29 cellular contexts compared by ENCODE assay signal in genomic region chr20:19615629-19616028, GRCh38.
"Had no signal": no experiment of that assay in that cellular context is flagged by ENCODE, and none has a peak within 500 bp of the region (broad histone marks: within the 10 kb centered on the region; RNA-seq: fewer than 3 reads in every experiment).

No MANE protein-coding gene starts in this region.

- H3K9me3 Mint-ChIP-seq: stimulated activated effector memory CD8-positive, alpha-beta T cell treated with anti-CD3 and anti-CD28 coated beads, Interleukin-12 subunit alpha, Interleukin-12 subunit beta, amount 100 ng/mL, for 72 hours; stimulated activated memory B cell treated with anti-CD40 and anti-IgM and Interleukin-4, amounts not matched to agents 10 μg/mL and 1 μg/mL and 100 μg/mL, for 72 hours; stimulated activated naive B cell treated with anti-CD40 and anti-IgM and Interleukin-4, amounts not matched to agents 10 μg/mL and 1 μg/mL and 100 μg/mL, for 72 hours; stimulated activated naive CD8-positive, alpha-beta T cell treated with anti-CD3 and anti-CD28 coated beads, Interleukin-15, amount 100 ng/mL, for 72 hours; stimulated activated naive CD8-positive, alpha-beta T cell treated with anti-CD3 and anti-CD28 coated beads, Interleukin-15, Interleukin-2, amounts not matched to agents 100 ng/mL and 50 ng/mL, for 24 hours; type B pancreatic cell had no signal

- DNase-seq: stimulated activated CD4-positive, alpha-beta T cell treated with anti-CD3 and anti-CD28 coated beads, Interleukin-2, amount 100 ng/mL, for 48 hours; stimulated activated CD4-positive, alpha-beta T cell treated with anti-CD3 and anti-CD28 coated beads, Interleukin-4, amount 100 ng/mL, for 1 hour; stimulated activated CD4-positive, alpha-beta T cell treated with anti-CD3 and anti-CD28 coated beads, Interleukin-4, amount 100 ng/mL, for 24 hours; stimulated activated CD4-positive, alpha-beta T cell treated with anti-CD3 and anti-CD28 coated beads, Interleukin-4, amount 100 ng/mL, for 4 hours; stimulated activated CD8-positive, alpha-beta memory T cell treated with anti-CD3 and anti-CD28 coated beads, Interleukin-4, amount 100 ng/mL, for 48 hours; stimulated activated naive B cell treated with anti-CD40 and anti-IgM and Interleukin-4, amounts not matched to agents 10 μg/mL and 1 μg/mL and 100 μg/mL, for 72 hours; stimulated activated naive CD4-positive, alpha-beta T cell; stimulated activated naive CD4-positive, alpha-beta T cell treated with Interleukin-2 at 50 U/mL for 16 hours; stimulated activated naive CD8-positive, alpha-beta T cell treated with anti-CD3 and anti-CD28 coated beads, Interleukin-15, amount 100 ng/mL, for 72 hours; stimulated activated naive CD8-positive, alpha-beta T cell treated with anti-CD3 and anti-CD28 coated beads, Interleukin-15, Interleukin-2, amounts not matched to agents 100 U/mL and 50 U/mL, for 24 hours; stomach; substantia nigra; testis; thyroid gland; tibial artery; transverse colon; trophoblast cell; upper lobe of left lung; upper lobe of right lung; uterus had no signal

- H3K27me3 Mint-ChIP-seq: type B pancreatic cell had no signal

- H3K4me1 Mint-ChIP-seq: stimulated activated effector memory CD8-positive, alpha-beta T cell treated with anti-CD3 and anti-CD28 coated beads, Interleukin-12 subunit alpha, Interleukin-12 subunit beta, amount 100 ng/mL, for 72 hours; stimulated activated memory B cell treated with anti-CD40 and anti-IgM and Interleukin-4, amounts not matched to agents 10 μg/mL and 1 μg/mL and 100 μg/mL, for 72 hours; stimulated activated naive CD8-positive, alpha-beta T cell treated with anti-CD3 and anti-CD28 coated beads, Interleukin-15, amount 100 ng/mL, for 72 hours had no signal

- ATAC-seq: stimulated activated effector memory CD8-positive, alpha-beta T cell treated with anti-CD3 and anti-CD28 coated beads, Interleukin-12 subunit alpha, Interleukin-12 subunit beta, amount 100 ng/mL, for 72 hours; stimulated activated memory B cell treated with anti-CD40 and anti-IgM and Interleukin-4, amounts not matched to agents 10 μg/mL and 1 μg/mL and 100 μg/mL, for 72 hours; stimulated activated naive B cell treated with anti-CD40 and anti-IgM and Interleukin-4, amounts not matched to agents 10 μg/mL and 1 μg/mL and 100 μg/mL, for 72 hours; stimulated activated naive CD8-positive, alpha-beta T cell treated with anti-CD3 and anti-CD28 coated beads, Interleukin-15, amount 100 ng/mL, for 72 hours; stimulated activated naive CD8-positive, alpha-beta T cell treated with anti-CD3 and anti-CD28 coated beads, Interleukin-15, Interleukin-2, amounts not matched to agents 100 U/mL and 50 U/mL, for 24 hours; upper lobe of right lung had no signal

- H3K36me3 ChIP-seq: stomach, suprapubic skin, thoracic aorta, thyroid gland, tibial artery, tibial nerve, transverse colon, upper lobe of left lung, upper lobe of right lung, uterus, vagina had no signal

- H3K4me3 Mint-ChIP-seq: stimulated activated effector memory CD8-positive, alpha-beta T cell treated with anti-CD3 and anti-CD28 coated beads, Interleukin-12 subunit alpha, Interleukin-12 subunit beta, amount 100 ng/mL, for 72 hours; stimulated activated memory B cell treated with anti-CD40 and anti-IgM and Interleukin-4, amounts not matched to agents 10 μg/mL and 1 μg/mL and 100 μg/mL, for 72 hours; stimulated activated naive B cell treated with anti-CD40 and anti-IgM and Interleukin-4, amounts not matched to agents 10 μg/mL and 1 μg/mL and 100 μg/mL, for 72 hours; stimulated activated naive CD8-positive, alpha-beta T cell treated with anti-CD3 and anti-CD28 coated beads, Interleukin-15, amount 100 ng/mL, for 72 hours; stimulated activated naive CD8-positive, alpha-beta T cell treated with anti-CD3 and anti-CD28 coated beads, Interleukin-15, Interleukin-2, amounts not matched to agents 100 ng/mL and 50 ng/mL, for 24 hours; type B pancreatic cell had no signal

- H3K4me1 ChIP-seq: stomach, suprapubic skin, testis, thyroid gland, tibial nerve, transverse colon, upper lobe of left lung, upper lobe of right lung, uterus, vagina had no signal

- FAIRE-seq: urothelium cell line had no signal

- H3K4me3 ChIP-seq: stomach, suprapubic skin, testis, thoracic aorta, thyroid gland, tibial artery, tibial nerve, transverse colon, upper lobe of left lung, upper lobe of right lung, uterus, vagina had no signal

- H3K27ac Mint-ChIP-seq: stimulated activated effector memory CD8-positive, alpha-beta T cell treated with anti-CD3 and anti-CD28 coated beads, Interleukin-12 subunit alpha, Interleukin-12 subunit beta, amount 100 ng/mL, for 72 hours; stimulated activated memory B cell treated with anti-CD40 and anti-IgM and Interleukin-4, amounts not matched to agents 10 μg/mL and 1 μg/mL and 100 μg/mL, for 72 hours; stimulated activated naive B cell treated with anti-CD40 and anti-IgM and Interleukin-4, amounts not matched to agents 10 μg/mL and 1 μg/mL and 100 μg/mL, for 72 hours; stimulated activated naive CD8-positive, alpha-beta T cell treated with anti-CD3 and anti-CD28 coated beads, Interleukin-15, amount 100 ng/mL, for 72 hours; stimulated activated naive CD8-positive, alpha-beta T cell treated with anti-CD3 and anti-CD28 coated beads, Interleukin-15, Interleukin-2, amounts not matched to agents 100 ng/mL and 50 ng/mL, for 24 hours; type B pancreatic cell had no signal

- H3K27me3 ChIP-seq: stomach, suprapubic skin, testis, thyroid gland, tibial artery, tibial nerve, transverse colon, upper lobe of left lung, upper lobe of right lung, uterus, vagina had no signal

- H3K9me3 ChIP-seq: stomach, suprapubic skin, testis, thoracic aorta, thyroid gland, tibial artery, tibial nerve, transverse colon, upper lobe of left lung, upper lobe of right lung, uterus, vagina had no signal

- H3K36me3 Mint-ChIP-seq: stimulated activated effector memory CD8-positive, alpha-beta T cell treated with anti-CD3 and anti-CD28 coated beads, Interleukin-12 subunit alpha, Interleukin-12 subunit beta, amount 100 ng/mL, for 72 hours; stimulated activated memory B cell treated with anti-CD40 and anti-IgM and Interleukin-4, amounts not matched to agents 10 μg/mL and 1 μg/mL and 100 μg/mL, for 72 hours; stimulated activated naive B cell treated with anti-CD40 and anti-IgM and Interleukin-4, amounts not matched to agents 10 μg/mL and 1 μg/mL and 100 μg/mL, for 72 hours had no signal

- H3K27ac ChIP-seq: stomach, suprapubic skin, testis, thoracic aorta, thyroid gland, tibial artery, tibial nerve, transverse colon, upper lobe of left lung, upper lobe of right lung, uterus, vagina had no signal
